13 cellular contexts compared by ENCODE assay signal in the genomic region with DNA sequence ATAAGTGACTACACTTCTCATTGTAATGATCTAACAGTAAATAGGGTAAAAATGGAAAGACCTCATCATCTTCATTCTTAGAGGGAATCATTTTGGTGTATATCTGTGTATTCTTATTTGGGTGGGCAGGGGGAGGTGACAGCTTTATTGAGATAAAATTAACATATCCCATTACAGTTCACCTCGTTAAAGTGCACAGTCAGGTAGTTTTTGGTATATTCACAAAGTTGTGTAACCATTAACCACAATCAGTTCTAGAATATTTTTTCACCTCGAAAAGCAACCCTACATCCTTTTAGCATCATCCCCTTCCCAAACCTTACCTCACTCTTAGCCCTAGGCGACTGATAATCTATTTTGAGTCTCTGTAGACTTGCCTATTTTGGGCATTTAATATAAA. TPM values are rescaled to one million over a fixed set of nuclear protein-coding genes. Genes with fewer than 3 reads are reported as not detected.
A peak's percentile ranks its signal among the peaks of the same experiment; 100 is the strongest.
DNase-seq lines count a peak whose midpoint lies in the region; ATAC-seq and TF ChIP-seq lines count a peak whose summit lies in the region.
"Had no signal": no experiment of that assay in that cellular context is flagged by ENCODE, and none has a peak within 500 bp of the region (broad histone marks: within the 10 kb centered on the region; RNA-seq: fewer than 3 reads in every experiment).

No MANE protein-coding gene starts in this region.

- H3K4me3 Mint-ChIP-seq in stimulated activated naive CD8-positive, alpha-beta T cell treated with anti-CD3 and anti-CD28 coated beads, Interleukin-15, Interleukin-2, amounts not matched to agents 100 ng/mL and 50 ng/mL, for 24 hours: no peak overlapping the region
- no peak overlapping the region for H3K4me3 Mint-ChIP-seq in stimulated activated naive CD8-positive, alpha-beta T cell treated with anti-CD3 and anti-CD28 coated beads, Interleukin-15, amount 100 ng/mL, for 72 hours
- no peak overlapping the region for H3K4me3 Mint-ChIP-seq in T-helper 17 cell

- no peak for DNase-seq in stimulated activated naive CD8-positive, alpha-beta T cell treated with anti-CD3 and anti-CD28 coated beads, Interleukin-15, amount 100 ng/mL, for 72 hours
- no peak for DNase-seq in T-helper 17 cell
- DNase-seq in foreskin keratinocyte: no peak
- no peak for DNase-seq in PC-3
- DNase-seq in DMS 273 treated with DMSO at 0.1 percent for 48 hours (lab: John Stamatoyannopoulos, UW): no peak
- DNase-seq in NCI-H146 treated with DMSO at 0.1 percent for 48 hours (lab: John Stamatoyannopoulos, UW; ENCODE audit: unreplicated experiment): no peak
- no peak for DNase-seq in RWPE1 (ENCODE audit: low spot score)
- DNase-seq: NCI-H1417 treated with DMSO at 0.1 percent for 48 hours, NCI-H2081, NCI-H524, RPMI8226, SJCRH30 had no signal

- H3K27me3 Mint-ChIP-seq in stimulated activated naive CD8-positive, alpha-beta T cell treated with anti-CD3 and anti-CD28 coated beads, Interleukin-15, Interleukin-2, amounts not matched to agents 100 ng/mL and 50 ng/mL, for 24 hours: no peaks in the 10 kb centered on the region
- H3K27me3 Mint-ChIP-seq in stimulated activated naive CD8-positive, alpha-beta T cell treated with anti-CD3 and anti-CD28 coated beads, Interleukin-15, amount 100 ng/mL, for 72 hours: no peaks in the 10 kb centered on the region
- H3K27me3 Mint-ChIP-seq in T-helper 17 cell: no peaks in the 10 kb centered on the region

- H3K9me3 ChIP-seq in T-helper 17 cell (ENCODE audit: control insufficient read depth, low read length, poor library complexity, severe bottlenecking) (no peaks in the 10 kb centered on the region), PC-3 (ENCODE audit: low read length) (no peaks in the 10 kb centered on the region)
- H3K9me3 ChIP-seq: SJCRH30 had no signal

- no peaks in the 10 kb centered on the region for H3F3A ChIP-seq in PC-3 (ENCODE audit: low read length, unreplicated experiment)

- H3K27ac ChIP-seq in foreskin keratinocyte (peak overlapping the region; percentile 16), PC-3 (ENCODE audit: low read length) (no peak overlapping the region), RWPE1 (no peak overlapping the region)
- H3K27ac ChIP-seq: SJCRH30 had no signal

- no peaks in the 10 kb centered on the region for H3K36me3 ChIP-seq in PC-3 (ENCODE audit: low read depth, low read length)

- H3K27me3 ChIP-seq in foreskin keratinocyte (no peaks in the 10 kb centered on the region), PC-3 (ENCODE audit: low read length) (no peaks in the 10 kb centered on the region)
- H3K27me3 ChIP-seq: SJCRH30 had no signal

- no peak overlapping the region for H3K9ac ChIP-seq in PC-3 (ENCODE audit: low read length)

- CTCF ChIA-PET in PC-3 (lab: Charles Lee) (no interaction called here), RWPE1 (lab: Yijun Ruan, JAX) (no interaction called here)

- H3K4me3 ChIP-seq in PC-3 (ENCODE audit: low read length): no peak overlapping the region
- H3K4me3 ChIP-seq: SJCRH30 had no signal

- peaks cover 98% of the 10 kb centered on the region for H3K79me2 ChIP-seq in PC-3 (ENCODE audit: low read length)

- H2AFZ ChIP-seq in PC-3 (ENCODE audit: low read length): no peak overlapping the region

- intact Hi-C loops in PC-3 (cut with micrococcal nuclease): no loop called here

- H3K4me1 ChIP-seq in foreskin keratinocyte (peaks cover 12% of the 10 kb centered on the region), PC-3 (ENCODE audit: insufficient read depth, low read length) (0 out of 2 replicates have a peak, but pooled peaks cover 3% of the 10 kb centered on the region)

- peak overlapping the region; percentile 23 for H3K27ac Mint-ChIP-seq in stimulated activated naive CD8-positive, alpha-beta T cell treated with anti-CD3 and anti-CD28 coated beads, Interleukin-15, Interleukin-2, amounts not matched to agents 100 ng/mL and 50 ng/mL, for 24 hours
- peak overlapping the region in 1 of 2 donors; percentile 46 for H3K27ac Mint-ChIP-seq in stimulated activated naive CD8-positive, alpha-beta T cell treated with anti-CD3 and anti-CD28 coated beads, Interleukin-15, amount 100 ng/mL, for 72 hours
- H3K27ac Mint-ChIP-seq in T-helper 17 cell: peak overlapping the region; percentile 72

- peaks cover 31% of the 10 kb centered on the region for H3K36me3 Mint-ChIP-seq in stimulated activated naive CD8-positive, alpha-beta T cell treated with anti-CD3 and anti-CD28 coated beads, Interleukin-15, Interleukin-2, amounts not matched to agents 100 ng/mL and 50 ng/mL, for 24 hours (ENCODE audit: low read depth)
- H3K36me3 Mint-ChIP-seq in T-helper 17 cell (ENCODE audit: low read depth): no peaks in the 10 kb centered on the region

- no peak for TF ChIP-seq CTCF in foreskin keratinocyte (conservative IDR thresholded peaks at IDR 0.05)
- no peak for TF ChIP-seq CTCF in PC-3 (conservative IDR thresholded peaks at IDR 0.05; ENCODE audit: low read depth, low read length)
- TF ChIP-seq CTCF in RWPE1 (conservative IDR thresholded peaks at IDR 0.05; ENCODE audit: low read depth): no peak

- H3K9me3 Mint-ChIP-seq in stimulated activated naive CD8-positive, alpha-beta T cell treated with anti-CD3 and anti-CD28 coated beads, Interleukin-15, Interleukin-2, amounts not matched to agents 100 ng/mL and 50 ng/mL, for 24 hours: no peaks in the 10 kb centered on the region
- H3K9me3 Mint-ChIP-seq in stimulated activated naive CD8-positive, alpha-beta T cell treated with anti-CD3 and anti-CD28 coated beads, Interleukin-15, amount 100 ng/mL, for 72 hours: no peaks in the 10 kb centered on the region

- ATAC-seq in stimulated activated naive CD8-positive, alpha-beta T cell treated with anti-CD3 and anti-CD28 coated beads, Interleukin-15, amount 100 ng/mL, for 72 hours: no peak
- ATAC-seq in T-helper 17 cell: no peak
- no peak for ATAC-seq in foreskin keratinocyte
- ATAC-seq in PC-3: no peak

- peaks cover 72% of the 10 kb centered on the region for H3K4me1 Mint-ChIP-seq in stimulated activated naive CD8-positive, alpha-beta T cell treated with anti-CD3 and anti-CD28 coated beads, Interleukin-15, Interleukin-2, amounts not matched to agents 100 ng/mL and 50 ng/mL, for 24 hours (ENCODE audit: low read depth)
- peaks cover 50% of the 10 kb centered on the region for H3K4me1 Mint-ChIP-seq in stimulated activated naive CD8-positive, alpha-beta T cell treated with anti-CD3 and anti-CD28 coated beads, Interleukin-15, amount 100 ng/mL, for 72 hours
- H3K4me1 Mint-ChIP-seq in T-helper 17 cell: peaks cover 32% of the 10 kb centered on the region

- peaks cover 14% of the 10 kb centered on the region; the same call in 1 of the 2 replicates for H4K20me1 ChIP-seq in PC-3 (ENCODE audit: low read length)

- POLR2A ChIA-PET in PC-3 (lab: Charles Lee; ENCODE audit: unreplicated experiment): no interaction called here
- POLR2A ChIA-PET in RWPE1 (lab: Yijun Ruan, JAX; ENCODE audit: low non-redundant PET): no interaction called here

- H3K4me2 ChIP-seq in PC-3 (ENCODE audit: low read length): no peak overlapping the region

- BruUV-seq in PC-3 (replicated peaks; lab: Mats Ljungman, UMichigan): no TSS peak

- no peaks in the 10 kb centered on the region for H3K9me2 ChIP-seq in PC-3 (replicated peaks; ENCODE audit: low read length)

RNA-seq across cellular contexts. Expression of a gene that starts 8.1 kb away (rescaled TPM):
- 10 to 100 TPM; 76.7 to 81.9 TPM for total RNA-seq in T-helper 17 cell
- 19.4 and 23.0 TPM in 2 replicates for total RNA-seq in foreskin keratinocyte
- polyA plus RNA-seq in foreskin keratinocyte: 8.1 and 8.5 TPM in 2 replicates
- total RNA-seq in PC-3 (2014; rRNA removed): 13.8 and 21.9 TPM in 2 replicates
